1 cellular context compared by ENCODE assay signal in genomic region chr6:68711386-68712000, GRCh38.
TF ChIP-seq lines count a peak whose summit lies in the region.

No MANE protein-coding gene starts in this region.

TF ChIP-seq in SK-N-SH, 30 proteins besides CTCF, POLR2A, EP300 and RAD21 (continued from another document):
- TF ChIP-seq REST (IDR thresholded peaks at IDR 0.05; ENCODE audit: low read depth, low read length), result no peak
- TF ChIP-seq RXRA (IDR thresholded peaks at IDR 0.05; ENCODE audit: borderline replicate concordance, low read depth), result no peak
- TF ChIP-seq FOXJ3 (CRISPR knock-in tag; IDR thresholded peaks at IDR 0.05), result no peak
- no peak for TF ChIP-seq CHD2 (IDR thresholded peaks at IDR 0.05; ENCODE audit: low read length, partially characterized antibody)
- TF ChIP-seq MEF2A (IDR thresholded peaks at IDR 0.05; ENCODE audit: borderline replicate concordance, low read depth), result no peak
- no peak for TF ChIP-seq TAF1 (IDR thresholded peaks at IDR 0.05; ENCODE audit: borderline replicate concordance, low read depth, low read length)
- TF ChIP-seq TCF12 (IDR thresholded peaks at IDR 0.05), result no peak
- TF ChIP-seq USF1 (IDR thresholded peaks at IDR 0.05; ENCODE audit: borderline replicate concordance, low read depth), result no peak
- no peak for TF ChIP-seq RFX5 (IDR thresholded peaks at IDR 0.05; ENCODE audit: low read length)
- TF ChIP-seq NFIC (IDR thresholded peaks at IDR 0.05; ENCODE audit: borderline replicate concordance), result no peak
- no peak for TF ChIP-seq YY1 (IDR thresholded peaks at IDR 0.05; ENCODE audit: low read depth)
